In the genomic region with DNA sequence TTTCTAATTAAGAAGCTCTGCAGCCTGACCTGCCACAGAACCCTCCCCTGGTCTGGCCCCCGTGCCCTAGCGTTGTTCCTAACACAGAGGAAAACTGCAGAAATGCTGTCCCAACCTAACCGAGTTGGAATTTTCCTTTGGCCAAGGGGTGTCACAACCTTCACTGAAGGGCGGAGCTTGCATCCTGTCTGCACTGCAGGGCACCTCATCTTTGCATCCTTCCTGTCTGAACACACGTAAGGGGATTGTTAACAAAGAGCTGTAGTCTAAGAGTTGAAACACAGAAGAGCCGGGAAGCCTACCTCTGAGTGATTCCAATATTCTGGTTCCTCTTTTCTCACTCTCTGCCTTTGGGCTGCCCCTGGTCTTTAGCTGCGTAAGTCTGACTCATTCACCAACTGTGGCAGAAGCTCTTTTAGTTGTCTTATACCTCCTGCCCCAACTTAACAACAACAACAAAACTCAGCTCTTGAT, we compare ENCODE assay signal across 8 cellular contexts. TPM values are rescaled to one million over a fixed set of nuclear protein-coding genes. Genes with fewer than 3 reads are reported as not detected.
DNase-seq lines count a peak whose midpoint lies in the region; ATAC-seq and TF ChIP-seq lines count a peak whose summit lies in the region.

No MANE protein-coding gene starts in this region.

- intact Hi-C loops in prostate gland (cut with DNase I): loop anchor here (2.0 kb wide), 1 partner anchor 38 kb away; no protein-coding TSS in a partner anchor

- ATAC-seq in HG03521 (IDR thresholded peaks at IDR 0.05; ENCODE audit: unreplicated experiment): peak; percentile 80

- H3K4me3 ChIP-seq in WI38 (ENCODE audit: low read depth, low read length): peak overlapping the region; percentile 37
- H3K4me3 ChIP-seq in epithelial cell of proximal tubule (ENCODE audit: low read depth, low read length): peak overlapping the region; percentile 18
- H3K4me3 ChIP-seq in prostate gland: no peak overlapping the region

- TF ChIP-seq POLR2A in prostate gland (IDR thresholded peaks at IDR 0.05): no peak

- no peaks in the 10 kb centered on the region for H3K4me1 ChIP-seq in prostate gland (replicated peaks)

- H3K27ac ChIP-seq in prostate gland: peak overlapping the region; percentile 18 to 71

- WGBS in prostate gland: 26% methylated on average over 7 of the region's 7 CpGs

- TF ChIP-seq CTCF in GM20000 (IDR thresholded peaks at IDR 0.05; ENCODE audit: extremely low read depth, missing control alignments) (no peak), WI38 (IDR thresholded peaks at IDR 0.05; ENCODE audit: low read depth, low read length) (no peak), epithelial cell of proximal tubule (conservative IDR thresholded peaks at IDR 0.05; ENCODE audit: low read depth, low read length) (no peak), prostate gland (IDR thresholded peaks at IDR 0.05) (no peak)

- no peaks in the 10 kb centered on the region for H3K27me3 ChIP-seq in prostate gland (replicated peaks; ENCODE audit: insufficient read depth)

- DNase-seq in GF-D8 (lab: John Stamatoyannopoulos, UW): peak; percentile 78
- DNase-seq in GM20000 (ENCODE audit: low spot score): peak; percentile 77
- no peak for DNase-seq in epithelial cell of proximal tubule (ENCODE audit: low read depth)
- DNase-seq in prostate gland (ENCODE audit: low spot score): no peak
- no peak for DNase-seq in NCI-H2107 treated with DMSO at 0.1 percent for 48 hours (lab: John Stamatoyannopoulos, UW; ENCODE audit: unreplicated experiment)
- DNase-seq in ureter (ENCODE audit: low spot score): no peak

- no peaks in the 10 kb centered on the region for H3K9me3 ChIP-seq in prostate gland

- H3K36me3 ChIP-seq in prostate gland: no peaks in the 10 kb centered on the region

RNA-seq across cellular contexts. Expression of a gene that starts 1.6 kb away (rescaled TPM):
- total RNA-seq in epithelial cell of proximal tubule: 6.8 and 7.7 TPM in 2 replicates
- 10 to 100 TPM; 32.9 to 35.2 TPM for total RNA-seq in prostate gland
- 24.7 TPM for total RNA-seq in ureter

RNA-seq across cellular contexts. Expression of a gene that starts 20.0 kb away (rescaled TPM):
- total RNA-seq in epithelial cell of proximal tubule: 4.0 and 5.0 TPM in 2 replicates
- total RNA-seq in prostate gland: 10 to 100 TPM; 13.2 to 31.5 TPM
- total RNA-seq in ureter: 8.5 TPM

RNA-seq across cellular contexts. Expression of a gene that starts 26.2 kb away (rescaled TPM):
- total RNA-seq in epithelial cell of proximal tubule: 0.29 TPM in 1 of 2 replicates, not detected in the other
- total RNA-seq in prostate gland: under 1 TPM in 1 of 2 donors, not detected in 1; 0.85 TPM
- 0.83 TPM for total RNA-seq in ureter

RNA-seq across cellular contexts. Expression of a gene that starts 27.2 kb away (rescaled TPM):
- 5.9 and 25.8 TPM in 2 replicates for total RNA-seq in epithelial cell of proximal tubule
- total RNA-seq in prostate gland: 10 to 100 TPM; 59.0 to 80.1 TPM
- 106 TPM for total RNA-seq in ureter

RNA-seq across cellular contexts. Expression of a gene that starts 59.4 kb away (rescaled TPM):
- 20.0 and 29.5 TPM in 2 replicates for total RNA-seq in epithelial cell of proximal tubule
- total RNA-seq in prostate gland: 10 to 100 TPM; 42.2 to 46.2 TPM
- 50.9 TPM for total RNA-seq in ureter

Comparison
In these comparisons a context has a peak if more than half of its experiments do, and no peak if none do; other contexts are left out.
1. DNase-seq: peak in GF-D8 (single experiment) and GM20000 (single experiment); none in epithelial cell of proximal tubule (single experiment), prostate gland (single experiment), NCI-H2107 treated with DMSO at 0.1 percent for 48 hours (single experiment) and ureter (single experiment).
2. H3K4me3 ChIP-seq: peak in WI38 (single experiment) and epithelial cell of proximal tubule (single experiment); none in prostate gland (0 of 2).